In the genomic region with DNA sequence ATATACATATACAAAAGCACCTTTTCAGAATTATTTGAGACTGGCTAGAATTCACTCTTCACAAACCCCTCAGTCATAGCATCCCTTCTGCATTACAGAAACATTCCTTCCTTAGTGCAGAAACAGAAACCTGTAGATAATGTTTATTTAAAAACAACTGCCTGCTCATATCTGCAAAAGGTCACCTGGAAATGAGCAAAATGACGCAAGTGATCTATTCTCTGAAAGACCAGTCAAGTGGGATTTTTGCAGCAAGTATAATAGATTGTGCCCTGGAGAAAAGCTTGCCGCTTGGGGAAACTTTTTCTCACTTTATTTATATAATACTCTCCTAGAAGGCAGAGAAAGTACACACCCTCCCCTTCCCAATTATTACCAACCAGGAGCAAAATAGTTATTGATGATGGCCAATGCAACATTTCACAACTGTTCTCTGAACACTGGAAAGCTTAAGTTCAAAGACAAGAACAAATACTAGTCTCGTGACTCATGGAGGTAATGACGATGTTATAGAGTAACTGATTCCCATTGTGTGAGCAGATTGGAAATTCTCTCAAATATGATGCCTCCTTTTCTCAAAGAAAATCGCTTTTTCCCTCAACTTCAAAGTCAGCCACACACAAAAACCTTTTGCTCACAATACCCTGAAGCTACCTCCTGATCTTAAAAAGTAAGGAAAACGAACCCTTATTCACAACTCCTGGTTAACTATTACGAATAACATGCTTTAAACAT, we compare ENCODE assay signal across 10 cellular contexts. TPM values are rescaled to one million over a fixed set of nuclear protein-coding genes. Genes with fewer than 3 reads are reported as not detected.
DNase-seq lines count a peak whose midpoint lies in the region; ATAC-seq and TF ChIP-seq lines count a peak whose summit lies in the region.
"Had no signal": no experiment of that assay in that cellular context is flagged by ENCODE, and none has a peak within 500 bp of the region (broad histone marks: within the 10 kb centered on the region; RNA-seq: fewer than 3 reads in every experiment).

No MANE protein-coding gene starts in this region.

- H3K4me1 Mint-ChIP-seq in GM23338, result peaks cover 32% of the 10 kb centered on the region
- H3K4me1 Mint-ChIP-seq: IgD-negative memory B cell had no signal

- H3K4me3 ChIP-seq in GM23338, result no peak overlapping the region
- peak overlapping the region in 2 of 4 experiments; percentile 20 to 42 for H3K4me3 ChIP-seq in fibroblast of lung (replicated peaks in 1 of 4; ENCODE audit: control extremely low read depth in 1 of 4, insufficient read depth in 1 of 4, low read depth in 3 of 4, low read length in 4 of 4)
- H3K4me3 ChIP-seq in trophoblast cell (ENCODE audit: low read depth, low read length), result no peak overlapping the region
- H3K4me3 ChIP-seq: lower lobe of right lung had no signal

- H3F3A ChIP-seq in GM23338 (replicated peaks; ENCODE audit: low read depth), result no peaks in the 10 kb centered on the region

- no peak overlapping the region for H3K23ac ChIP-seq in trophoblast cell (ENCODE audit: low read length)

- no peaks in the 10 kb centered on the region; the same call in 1 of the 2 replicates for H4K20me1 ChIP-seq in GM23338 (replicated peaks; ENCODE audit: insufficient read depth)
- no peaks in the 10 kb centered on the region for H4K20me1 ChIP-seq in fibroblast of lung (ENCODE audit: control insufficient read depth, extremely low read depth, insufficient read depth, low read length)

- peaks cover 96% of the 10 kb centered on the region for H3K79me2 ChIP-seq in GM23338 (replicated peaks; ENCODE audit: insufficient read depth)
- peaks cover 8% of the 10 kb centered on the region for H3K79me2 ChIP-seq in fibroblast of lung (ENCODE audit: control insufficient read depth, insufficient read depth, low read length)
- H3K79me2 ChIP-seq in trophoblast cell (ENCODE audit: control insufficient read depth, insufficient read depth, low read length, poor library complexity), result peaks cover 5% of the 10 kb centered on the region

- WGBS in trophoblast cell (ENCODE audit: extremely low coverage, insufficient coverage, insufficient read length), result no CpG with 5 or more reads among the region's 7 CpGs

- H3K9ac ChIP-seq in fibroblast of lung (ENCODE audit: insufficient read depth, low read length) (no peak overlapping the region), trophoblast cell (ENCODE audit: low read length) (no peak overlapping the region)

- H3K36me3 ChIP-seq in GM23338 (ENCODE audit: insufficient read depth), result no peaks in the 10 kb centered on the region
- no peaks in the 10 kb centered on the region for H3K36me3 ChIP-seq in fibroblast of lung (ENCODE audit: control insufficient read depth, insufficient read depth, low read length)
- H3K36me3 ChIP-seq in trophoblast cell (ENCODE audit: control insufficient read depth in 1 of 2, insufficient read depth in 2 of 2, low read length in 2 of 2), result peaks cover 0 to 3% of the 10 kb centered on the region in 2 experiments
- H3K36me3 ChIP-seq: lower lobe of right lung had no signal

- no peak overlapping the region for H3K14ac ChIP-seq in trophoblast cell (ENCODE audit: low read length)

- H2AK5ac ChIP-seq in trophoblast cell (ENCODE audit: low read length), result no peak overlapping the region

- peaks cover 7% of the 10 kb centered on the region for H3K9me3 Mint-ChIP-seq in GM23338

- peak overlapping the region; percentile 85 for H3K27ac Mint-ChIP-seq in GM23338
- H3K27ac Mint-ChIP-seq: IgD-negative memory B cell had no signal

- no peak overlapping the region for H4K8ac ChIP-seq in trophoblast cell (ENCODE audit: low read depth, low read length)

- H3K4me3 Mint-ChIP-seq in GM23338, result no peak overlapping the region
- H3K4me3 Mint-ChIP-seq: IgD-negative memory B cell had no signal

- H3K36me3 Mint-ChIP-seq in GM23338 (ENCODE audit: low read depth), result peaks cover 14% of the 10 kb centered on the region
- H3K36me3 Mint-ChIP-seq: IgD-negative memory B cell had no signal

- H2BK5ac ChIP-seq in trophoblast cell (ENCODE audit: low read depth, low read length, poor library complexity), result no peak overlapping the region

- H4K91ac ChIP-seq in trophoblast cell (ENCODE audit: low read depth, low read length), result no peak overlapping the region

- ATAC-seq in GM23338, result no peak

- H3K79me1 ChIP-seq in trophoblast cell (ENCODE audit: low read length), result peaks cover 3% of the 10 kb centered on the region

- DNase-seq in GM23338 (ENCODE audit: low spot score) (no peak), SHP77 treated with DMSO at 0.1 percent for 48 hours (lab: John Stamatoyannopoulos, UW) (peak; percentile 25), fibroblast of lung (ENCODE audit: low read depth in 2 of 2) (peak; percentile 73 to 82), trophoblast cell (peak; percentile 56 to 91), NAMALWA (ENCODE audit: low spot score) (no peak), occipital lobe (lab: John Stamatoyannopoulos, UW) (no peak), MV-4-11 (lab: John Stamatoyannopoulos, UW) (no peak)
- no peak for DNase-seq in stimulated activated CD4-positive, alpha-beta T cell treated with anti-CD3 and anti-CD28 coated beads, Interleukin-2, amount 100 ng/mL, for 24 hours
- DNase-seq: lower lobe of right lung had no signal

- TF ChIP-seq CTCF in GM23338 (conservative IDR thresholded peaks at IDR 0.05; ENCODE audit: low read depth in 2 of 2) (no peak), fibroblast of lung (conservative IDR thresholded peaks at IDR 0.05 in 1 of 2, IDR thresholded peaks at IDR 0.05 in 1 of 2; ENCODE audit: low read depth in 1 of 2, low read length in 2 of 2) (no peak)

- no peak overlapping the region for H2BK120ac ChIP-seq in trophoblast cell (ENCODE audit: insufficient read depth, low read length, poor library complexity)

- no peak overlapping the region for H2AFZ ChIP-seq in GM23338
- no peak overlapping the region for H2AFZ ChIP-seq in fibroblast of lung (ENCODE audit: low read length)
- no peak overlapping the region for H2AFZ ChIP-seq in trophoblast cell (ENCODE audit: insufficient read depth, low read length, poor library complexity)

- H4K12ac ChIP-seq in trophoblast cell (ENCODE audit: low read depth, low read length), result no peak overlapping the region

- no peak overlapping the region for H3K4ac ChIP-seq in trophoblast cell (ENCODE audit: low read depth, low read length)

- H3K27me3 Mint-ChIP-seq in GM23338 (ENCODE audit: insufficient read depth, low read depth, poor library complexity), result peaks cover 4% of the 10 kb centered on the region

- no peak overlapping the region for H3K18ac ChIP-seq in trophoblast cell (ENCODE audit: low read length)

- no peaks in the 10 kb centered on the region for H3K27me3 ChIP-seq in GM23338 (ENCODE audit: insufficient read depth)
- no peaks in the 10 kb centered on the region for H3K27me3 ChIP-seq in fibroblast of lung (ENCODE audit: control insufficient read depth, insufficient read depth, low read length)
- no peaks in the 10 kb centered on the region for H3K27me3 ChIP-seq in trophoblast cell (ENCODE audit: insufficient read depth, low read length)

- H3K4me1 ChIP-seq in GM23338 (ENCODE audit: insufficient read depth) (peaks cover 12% of the 10 kb centered on the region), fibroblast of lung (ENCODE audit: control insufficient read depth, extremely low read depth, insufficient read depth, low read length) (peaks cover 2% of the 10 kb centered on the region), trophoblast cell (ENCODE audit: control insufficient read depth in 1 of 2, insufficient read depth in 2 of 2, low read length in 2 of 2) (peaks cover 8 to 14% of the 10 kb centered on the region in 2 experiments)

- H2BK12ac ChIP-seq in trophoblast cell (ENCODE audit: low read length), result no peak overlapping the region

- H3K27ac ChIP-seq in GM23338 (ENCODE audit: low read depth) (peak overlapping the region; percentile 81; the same call in 1 of the 2 replicates), fibroblast of lung (ENCODE audit: insufficient read depth, low read length) (peak overlapping the region; percentile 27), trophoblast cell (ENCODE audit: low read depth, low read length) (peak overlapping the region; percentile 71)
- H3K27ac ChIP-seq: lower lobe of right lung had no signal

- H3K9me3 ChIP-seq in fibroblast of lung (ENCODE audit: control insufficient read depth, insufficient read depth, low read depth, low read length) (no peaks in the 10 kb centered on the region), trophoblast cell (ENCODE audit: insufficient read depth, low read depth, low read length) (no peaks in the 10 kb centered on the region)
- H3K9me3 ChIP-seq: lower lobe of right lung had no signal

- no peaks in the 10 kb centered on the region for H3K9me2 ChIP-seq in GM23338 (ENCODE audit: insufficient read depth)

- H3K4me2 ChIP-seq in GM23338 (no peak overlapping the region), fibroblast of lung (ENCODE audit: extremely low read depth, insufficient read depth, low read length) (peak overlapping the region; percentile 20), trophoblast cell (ENCODE audit: low read length) (no peak overlapping the region)

TF ChIP-seq in GM23338, 12 proteins besides CTCF, POLR2A, EP300 and RAD21 (continues in another document):
- TF ChIP-seq POLR2AphosphoS5 (IDR thresholded peaks at IDR 0.05; ENCODE audit: low read depth) (no peak), ZNF114 (CRISPR knock-in tag; IDR thresholded peaks at IDR 0.05) (no peak), STAT1 (IDR thresholded peaks at IDR 0.05; ENCODE audit: unreplicated experiment) (no peak)

RNA-seq across cellular contexts. Expression of a gene that starts 41.2 kb away (rescaled TPM):
- 37.6 and 39.3 TPM in 2 replicates for total RNA-seq in GM23338 (2014; rRNA removed; shearing (Covaris generic))
- polyA plus RNA-seq in GM23338 (2016; fragmentation: Nextera tagmentation; extraction: Ambion mirVana) (20.8 and 27.2 TPM in 2 replicates), fibroblast of lung (27.3 and 27.7 TPM in 2 replicates)
- total RNA-seq in fibroblast of lung (8.5 and 20.3 TPM in 2 replicates), occipital lobe (24.6 TPM)
- polyA plus RNA-seq in fibroblast of lung (2012), result 14.3 and 19.3 TPM in 2 replicates
- 82.0 and 90.9 TPM in 2 replicates for polyA minus RNA-seq in fibroblast of lung (ENCODE audit: low replicate concordance)
- polyA plus RNA-seq in trophoblast cell (2013), result 49.3 and 50.0 TPM in 2 replicates

Comparison
In these comparisons a context has a peak if more than half of its experiments do, and no peak if none do; other contexts are left out.
1. DNase-seq: peak in SHP77 treated with DMSO at 0.1 percent for 48 hours (single experiment), fibroblast of lung (2 of 2) and trophoblast cell (2 of 2); none in GM23338 (single experiment), NAMALWA (single experiment), occipital lobe (single experiment), stimulated activated CD4-positive, alpha-beta T cell treated with anti-CD3 and anti-CD28 coated beads, Interleukin-2, amount 100 ng/mL, for 24 hours (0 of 2) and MV-4-11 (single experiment).
2. H3K27ac ChIP-seq: peak in every context shown above with its lines; median percentile 81 in GM23338; 71 in trophoblast cell; 27 in fibroblast of lung.